ENCODE assay signal across 1 cellular context in the genomic region with DNA sequence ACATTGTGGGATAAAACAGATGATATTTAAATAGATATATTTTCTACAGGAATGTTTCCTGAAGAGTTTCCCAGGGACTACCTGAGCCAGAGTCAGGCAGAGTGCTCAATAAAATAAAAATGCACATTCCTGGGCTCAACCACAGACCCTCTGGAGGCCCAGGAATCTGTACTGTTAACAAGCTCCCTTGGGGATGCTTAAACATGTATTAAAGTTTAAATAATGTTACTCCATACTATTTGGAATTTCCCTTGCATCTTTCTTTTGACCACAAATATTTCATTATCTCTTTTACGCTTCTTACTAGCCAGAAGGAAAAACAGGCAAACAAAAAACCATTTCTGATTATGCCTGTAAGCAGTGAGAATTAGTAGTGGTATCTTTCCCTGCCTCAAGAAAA.
TF ChIP-seq lines count a peak whose summit lies in the region.

No MANE protein-coding gene starts in this region.

TF ChIP-seq in IMR-90, 13 proteins besides CTCF, POLR2A, EP300 and RAD21:
- TF ChIP-seq, protein P1, sequence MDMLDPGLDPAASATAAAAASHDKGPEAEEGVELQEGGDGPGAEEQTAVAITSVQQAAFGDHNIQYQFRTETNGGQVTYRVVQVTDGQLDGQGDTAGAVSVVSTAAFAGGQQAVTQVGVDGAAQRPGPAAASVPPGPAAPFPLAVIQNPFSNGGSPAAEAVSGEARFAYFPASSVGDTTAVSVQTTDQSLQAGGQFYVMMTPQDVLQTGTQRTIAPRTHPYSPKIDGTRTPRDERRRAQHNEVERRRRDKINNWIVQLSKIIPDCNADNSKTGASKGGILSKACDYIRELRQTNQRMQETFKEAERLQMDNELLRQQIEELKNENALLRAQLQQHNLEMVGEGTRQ (IDR thresholded peaks at IDR 0.05; ENCODE audit: low read depth, low read length): no peak
- TF ChIP-seq CEBPB (IDR thresholded peaks at IDR 0.05; ENCODE audit: low read depth, low read length) (no peak), FOS (IDR thresholded peaks at IDR 0.05; ENCODE audit: low read depth, low read length) (no peak), RFX5 (IDR thresholded peaks at IDR 0.05; ENCODE audit: low read depth, low read length) (no peak), SMC3 (IDR thresholded peaks at IDR 0.05; ENCODE audit: low read depth, low read length) (no peak), MXI1 (IDR thresholded peaks at IDR 0.05; ENCODE audit: borderline replicate concordance, low read depth, low read length) (no peak), BHLHE40 (IDR thresholded peaks at IDR 0.05; ENCODE audit: low read depth, low read length) (no peak), MAFK (IDR thresholded peaks at IDR 0.05; ENCODE audit: low read depth, low read length) (no peak), NFE2L2 (IDR thresholded peaks at IDR 0.05; ENCODE audit: low read depth, low read length) (no peak), MAZ (IDR thresholded peaks at IDR 0.05; ENCODE audit: borderline replicate concordance, low read depth, low read length) (no peak)
- TF ChIP-seq, protein P2, sequence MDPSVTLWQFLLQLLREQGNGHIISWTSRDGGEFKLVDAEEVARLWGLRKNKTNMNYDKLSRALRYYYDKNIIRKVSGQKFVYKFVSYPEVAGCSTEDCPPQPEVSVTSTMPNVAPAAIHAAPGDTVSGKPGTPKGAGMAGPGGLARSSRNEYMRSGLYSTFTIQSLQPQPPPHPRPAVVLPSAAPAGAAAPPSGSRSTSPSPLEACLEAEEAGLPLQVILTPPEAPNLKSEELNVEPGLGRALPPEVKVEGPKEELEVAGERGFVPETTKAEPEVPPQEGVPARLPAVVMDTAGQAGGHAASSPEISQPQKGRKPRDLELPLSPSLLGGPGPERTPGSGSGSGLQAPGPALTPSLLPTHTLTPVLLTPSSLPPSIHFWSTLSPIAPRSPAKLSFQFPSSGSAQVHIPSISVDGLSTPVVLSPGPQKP (IDR thresholded peaks at IDR 0.05; ENCODE audit: borderline replicate concordance, low read depth, low read length): no peak
